In the genomic region with DNA sequence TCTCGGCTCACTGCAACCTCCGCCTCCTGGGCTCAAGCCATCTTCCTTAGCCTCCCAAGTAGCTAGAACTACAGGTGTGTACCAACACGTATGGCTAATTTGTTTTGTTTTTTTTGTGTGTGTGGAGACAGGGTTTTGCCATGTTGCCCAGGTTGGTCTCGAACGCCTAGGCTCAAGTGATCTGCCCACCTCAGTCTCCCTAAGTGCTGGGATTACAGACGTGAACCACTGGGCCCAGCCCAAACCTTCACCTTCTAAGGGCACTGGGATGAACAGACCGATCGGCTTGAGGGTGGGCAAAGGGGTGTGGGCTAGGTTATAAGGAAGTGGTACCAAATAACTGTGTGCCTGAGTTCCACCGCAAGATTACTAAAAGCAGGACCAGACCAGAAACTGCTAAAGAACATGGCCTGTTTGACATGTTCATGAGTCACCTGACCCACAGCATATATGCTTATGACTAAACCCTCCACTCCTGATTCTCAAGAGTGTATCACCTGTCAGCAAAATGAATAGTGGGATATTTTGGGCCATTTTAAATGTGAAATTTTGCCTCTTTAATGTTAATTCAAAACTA, we compare ENCODE assay signal across 8 cellular contexts. TPM values are rescaled to one million over a fixed set of nuclear protein-coding genes. Genes with fewer than 3 reads are reported as not detected.
DNase-seq lines count a peak whose midpoint lies in the region; ATAC-seq and TF ChIP-seq lines count a peak whose summit lies in the region.
"Had no signal": no experiment of that assay in that cellular context is flagged by ENCODE, and none has a peak within 500 bp of the region (broad histone marks: within the 10 kb centered on the region; RNA-seq: fewer than 3 reads in every experiment).

No MANE protein-coding gene starts in this region.

- peaks cover 37% of the 10 kb centered on the region for H3K36me3 Mint-ChIP-seq in nephron progenitor cell (ENCODE audit: low read depth)

- no peaks in the 10 kb centered on the region for H3K4me1 ChIP-seq in osteoblast (ENCODE audit: insufficient read depth, low read length)
- H3K4me1 ChIP-seq: breast epithelium had no signal

- no peak overlapping the region for H3K4me3 Mint-ChIP-seq in nephron progenitor cell

- H3K27ac Mint-ChIP-seq in nephron progenitor cell, result no peak overlapping the region

- H3K27ac ChIP-seq in osteoblast (ENCODE audit: low read depth, low read length), result peak overlapping the region; percentile 34
- H3K27ac ChIP-seq: breast epithelium had no signal

- no peaks in the 10 kb centered on the region for H3K9me3 ChIP-seq in osteoblast (ENCODE audit: low read depth, low read length)
- H3K9me3 ChIP-seq: breast epithelium had no signal

- DNase-seq in activated CD4-positive, CD25-positive, alpha-beta regulatory T cell (lab: John Stamatoyannopoulos, UW), result no peak
- DNase-seq in osteoblast (ENCODE audit: insufficient read length, low spot score, missing footprints), result no peak
- no peak for DNase-seq in nephron progenitor cell
- DNase-seq: KBM-7, left cardiac atrium, SIG-M5 had no signal

- no peak overlapping the region for H2AFZ ChIP-seq in osteoblast (ENCODE audit: low read length)

- H3K79me2 ChIP-seq in osteoblast (ENCODE audit: insufficient read depth, low read length), result peaks cover 21% of the 10 kb centered on the region

- peaks cover 10% of the 10 kb centered on the region for H4K20me1 ChIP-seq in osteoblast (ENCODE audit: insufficient read depth, low read length)

- H3K27me3 ChIP-seq in osteoblast (ENCODE audit: insufficient read depth, low read length), result no peaks in the 10 kb centered on the region
- H3K27me3 ChIP-seq: breast epithelium had no signal

- TF ChIP-seq CTCF in osteoblast (IDR thresholded peaks at IDR 0.05; ENCODE audit: extremely low read depth, low read depth, low read length) (no peak), nephron progenitor cell (IDR thresholded peaks at IDR 0.05) (no peak)

- H3K4me1 Mint-ChIP-seq in nephron progenitor cell, result peaks cover 36% of the 10 kb centered on the region

- H3K9me3 Mint-ChIP-seq in nephron progenitor cell, result no peaks in the 10 kb centered on the region

- H3K27me3 Mint-ChIP-seq in nephron progenitor cell (ENCODE audit: low read depth, poor library complexity), result no peaks in the 10 kb centered on the region

- no peak overlapping the region for H3K4me2 ChIP-seq in osteoblast (ENCODE audit: insufficient read depth, low read length)

- no peak overlapping the region for H3K4me3 ChIP-seq in osteoblast (ENCODE audit: insufficient read depth, low read length)
- H3K4me3 ChIP-seq: breast epithelium had no signal

- peak; percentile 99 for ATAC-seq in activated CD4-positive, CD25-positive, alpha-beta regulatory T cell treated with anti-CD3 and anti-CD28 coated beads, Interleukin-2, amount 50 U/mL, for 24 hours
- ATAC-seq: left cardiac atrium had no signal

- H3K36me3 ChIP-seq in osteoblast (ENCODE audit: insufficient read depth, low read length), result peaks cover 44% of the 10 kb centered on the region

RNA-seq across cellular contexts. Expression of gene TMEM97, which starts 8.1 kb away (rescaled TPM):
- total RNA-seq in osteoblast, result 20.6 TPM in 2 replicates

RNA-seq across cellular contexts. Expression of gene IFT20, which starts 8.2 kb away (rescaled TPM):
- total RNA-seq in osteoblast, result 59.4 and 59.8 TPM in 2 replicates

RNA-seq across cellular contexts. Expression of gene TNFAIP1, which starts 8.4 kb away (rescaled TPM):
- 31.8 and 33.3 TPM in 2 replicates for total RNA-seq in osteoblast

RNA-seq across cellular contexts. Expression of gene POLDIP2, which starts 30.2 kb away (rescaled TPM):
- total RNA-seq in osteoblast, result 82.9 and 84.6 TPM in 2 replicates

RNA-seq across cellular contexts. Expression of gene SEBOX, which starts 37.9 kb away (rescaled TPM):
- total RNA-seq in osteoblast, result not detected in 2 replicates
- total RNA-seq: breast epithelium, left cardiac atrium had no signal
